5 cellular contexts compared by ENCODE assay signal in genomic region chr15:56955011-56955410, GRCh38. TPM values are rescaled to one million over a fixed set of nuclear protein-coding genes. Genes with fewer than 3 reads are reported as not detected.
A peak's percentile ranks its signal among the peaks of the same experiment; 100 is the strongest.
DNase-seq lines count a peak whose midpoint lies in the region; ATAC-seq, FAIRE-seq and TF ChIP-seq lines count a peak whose summit lies in the region.
"Not testable (repeated sequence)": the region's sequence is repeated elsewhere in the genome, so short reads cannot be mapped to it uniquely, and the experiment has no call there.

No MANE protein-coding gene starts in this region.

- H3K27ac ChIP-seq in HEK293 (ENCODE audit: extremely low read depth, low read depth, low read length); OCI-LY7 (ENCODE audit: low read depth, low read length, poor library complexity, severe bottlenecking); Panc1 (ENCODE audit: low read length); K562 (ENCODE audit: extremely low read depth, low read depth, low read length): not testable (repeated sequence)
- peak overlapping the region; percentile 47; the same call in 1 of the 2 replicates for H3K27ac ChIP-seq in VCaP

- WGBS in K562 (ENCODE audit: insufficient coverage, low coverage, missing lambda C conversion rate) = 94% methylated on average over 5 of the region's 5 CpGs

- TF ChIP-seq RAD21 in K562 (CRISPR knock-in tag; conservative IDR thresholded peaks at IDR 0.05 in 1 of 2, IDR thresholded peaks at IDR 0.05 in 1 of 2) = not testable (repeated sequence)

- H3K4me1 ChIP-seq in HEK293 (ENCODE audit: control insufficient read depth, insufficient read depth, low read length); K562 (replicated peaks in 1 of 2; ENCODE audit: control insufficient read depth in 2 of 2, insufficient read depth in 2 of 2, low read length in 2 of 2): not testable (repeated sequence)
- H3K4me1 ChIP-seq in OCI-LY7 (ENCODE audit: insufficient read depth, low read length, poor library complexity, severe bottlenecking) = peaks cover 12% of the 10 kb centered on the region
- peaks cover 15% of the 10 kb centered on the region; the same call in 1 of the 2 replicates for H3K4me1 ChIP-seq in Panc1 (ENCODE audit: control insufficient read depth, insufficient read depth, low read length)

- not testable (repeated sequence) for TF ChIP-seq POLR2A in K562 (conservative IDR thresholded peaks at IDR 0.05)

- in situ Hi-C loops in Panc1 (cut with HindIII; ENCODE audit: low pct_unique_long_range_greater_than_20kb, low sequenced_read_pairs); K562 (cut with MboI): not testable (repeated sequence)

- H2AFZ ChIP-seq in OCI-LY7 (ENCODE audit: low read length); K562 (ENCODE audit: low read depth, low read length): not testable (repeated sequence)

- H3K4me3 ChIP-seq in HEK293 (ENCODE audit: low read depth, low read length); OCI-LY7 (ENCODE audit: low read depth, low read length, poor library complexity, severe bottlenecking); Panc1 (ENCODE audit: low read depth in 2 of 2, low read length in 2 of 2); K562: not testable (repeated sequence)

- POLR2A ChIA-PET in HEK293 (lab: Yijun Ruan, JAX); OCI-LY7 (lab: Charles Lee); Panc1 (lab: Charles Lee): not testable (repeated sequence)
- POLR2A ChIA-PET in K562 (lab: Yijun Ruan, JAX) = interaction anchor here (1.0 kb wide), 1 partner anchor 28 kb away, joined by 3 read pairs; no protein-coding TSS in a partner anchor

- not testable (repeated sequence) for TF ChIP-seq CTCF in HEK293 (tag by site-specific recombination; IDR thresholded peaks at IDR 0.05); OCI-LY7 (conservative IDR thresholded peaks at IDR 0.05; ENCODE audit: low read length); Panc1 (IDR thresholded peaks at IDR 0.05); VCaP (conservative IDR thresholded peaks at IDR 0.05); K562 (IDR thresholded peaks at IDR 0.05 in 2 of 3, conservative IDR thresholded peaks at IDR 0.05 in 1 of 3; ENCODE audit: insufficient read depth in 2 of 3, low read depth in 1 of 3, low read length in 3 of 3)

- FAIRE-seq in K562 (lab: Jason Lieb, UNC) = not testable (repeated sequence)

- H3K9me1 ChIP-seq in K562 (ENCODE audit: control insufficient read depth, insufficient read depth, low read length) = not testable (repeated sequence)

- H3K27me3 ChIP-seq in Panc1 (ENCODE audit: control insufficient read depth, insufficient read depth, low read length); K562 (ENCODE audit: control insufficient read depth in 2 of 2, insufficient read depth in 2 of 2, low read length in 2 of 2): not testable (repeated sequence)

- CTCF ChIA-PET in HEK293 (lab: Yijun Ruan, JAX); OCI-LY7 (lab: Charles Lee; ENCODE audit: unreplicated experiment); Panc1 (lab: Charles Lee); K562 (lab: Yijun Ruan, JAX; ENCODE audit: low intra/inter-chr PET ratio): not testable (repeated sequence)

- TF ChIP-seq EP300 in K562 (IDR thresholded peaks at IDR 0.05; ENCODE audit: low read length) = not testable (repeated sequence)

- not testable (repeated sequence) for H3K36me3 ChIP-seq in HEK293 (ENCODE audit: control insufficient read depth in 2 of 2, insufficient read depth in 1 of 2, low read length in 2 of 2); OCI-LY7 (ENCODE audit: insufficient read depth, low read length); Panc1 (ENCODE audit: control insufficient read depth, insufficient read depth, low read length); K562 (ENCODE audit: control insufficient read depth, insufficient read depth, low read length)

- H3K79me2 ChIP-seq in OCI-LY7 (ENCODE audit: insufficient read depth, low read depth, low read length) (peaks cover 64% of the 10 kb centered on the region), K562 (ENCODE audit: control insufficient read depth, insufficient read depth, low read length) (peaks cover 86% of the 10 kb centered on the region)

- intact Hi-C loops in OCI-LY7 (cut with micrococcal nuclease; ENCODE audit: unreplicated experiment); Panc1 (cut with micrococcal nuclease; ENCODE audit: unreplicated experiment); K562 (cut with micrococcal nuclease): not testable (repeated sequence)

- not testable (repeated sequence) for H4K20me1 ChIP-seq in OCI-LY7 (ENCODE audit: insufficient read depth, low read length); K562 (replicated peaks; ENCODE audit: control insufficient read depth, insufficient read depth, low read length)

- BruUV-seq in OCI-LY7 (replicated peaks; lab: Mats Ljungman, UMichigan) = TSS peak; percentile 27
- TSS peak; percentile 31 for BruUV-seq in Panc1 (replicated peaks; lab: Mats Ljungman, UMichigan)
- BruUV-seq in K562 (replicated peaks; lab: Mats Ljungman, UMichigan) = not testable (repeated sequence)

- not testable (repeated sequence) for H3K4me2 ChIP-seq in OCI-LY7 (ENCODE audit: low read length); K562 (ENCODE audit: insufficient read depth, low read length)

- H3K9me3 ChIP-seq in HEK293 (ENCODE audit: control insufficient read depth, insufficient read depth, low read depth, low read length); Panc1 (ENCODE audit: control insufficient read depth, insufficient read depth, low read depth, low read length); K562 (replicated peaks; ENCODE audit: control insufficient read depth, insufficient read depth, low read depth, low read length): not testable (repeated sequence)
- H3K9me3 ChIP-seq in OCI-LY7 (ENCODE audit: low read length) = peaks cover 19% of the 10 kb centered on the region; the same call in 1 of the 2 replicates

- not testable (repeated sequence) for ATAC-seq in Panc1, K562

- DNase-seq in OCI-LY7 (ENCODE audit: low spot score); Panc1 (ENCODE audit: low read depth, low spot score); K562 (ENCODE audit: extremely low read depth in 1 of 4, low spot score in 3 of 4): not testable (repeated sequence)

- not testable (repeated sequence) for H3K9ac ChIP-seq in K562 (ENCODE audit: insufficient read depth in 1 of 2, low read depth in 2 of 2, low read length in 2 of 2)

- not testable (repeated sequence) for H3K9me2 ChIP-seq in OCI-LY7 (ENCODE audit: insufficient read depth, low read length)

TF ChIP-seq in HEK293, 187 proteins besides CTCF, POLR2A, EP300 and RAD21:
- TF ChIP-seq ZNF146 (tag by site-specific recombination; IDR thresholded peaks at IDR 0.05) = peak; percentile 69

TF ChIP-seq in K562, 482 proteins besides CTCF, POLR2A, EP300 and RAD21:
- TF ChIP-seq BCOR (IDR thresholded peaks at IDR 0.05) = peak; percentile 61; the same call in 1 of the 2 replicates
- peak in 1 of 2 experiments; percentile 33; a peak in 1 of 4 replicates for TF ChIP-seq KDM1A (IDR thresholded peaks at IDR 0.05)
- TF ChIP-seq ZNF146 (CRISPR knock-in tag; IDR thresholded peaks at IDR 0.05; ENCODE audit: unreplicated experiment) = peak; percentile 77

RNA-seq across cellular contexts. Expression of gene TCF12, which starts 36.6 kb away (rescaled TPM):
- total RNA-seq in OCI-LY7 (2014; rRNA removed; shearing (Covaris generic)) = 139 and 214 TPM in 2 replicates
- 51.6 and 55.9 TPM in 2 replicates for total RNA-seq in OCI-LY7 (2022)
- 102 TPM for total RNA-seq in Panc1 (2021; ENCODE audit: unreplicated experiment)
- 52.1 TPM for polyA plus RNA-seq in Panc1 (2012; ENCODE audit: insufficient read length)
- 177 and 194 TPM in 2 replicates for total RNA-seq in K562 (2011; cell fraction: chromatin; rRNA removed; ENCODE audit: low replicate concordance)
- 37.9 and 49.0 TPM in 2 replicates for total RNA-seq in K562 (2011; cell fraction: nucleolus; rRNA removed)
- total RNA-seq in K562 (2011; cell fraction: nucleoplasm; rRNA removed) = 77.7 and 107 TPM in 2 replicates
- 132 and 141 TPM in 2 replicates for total RNA-seq in K562 (2014; rRNA removed)
- 49.6 and 59.4 TPM in 2 replicates for total RNA-seq in K562 (2014; rRNA removed; fragmentation: Illumina TruSeq; extraction: Trizol)
- 50.3 and 52.9 TPM in 2 replicates for total RNA-seq in K562 (2015; rRNA removed; fragmentation: Illumina TruSeq; extraction: Trizol)
- 76.5 and 78.4 TPM in 2 replicates for total RNA-seq in K562 (2021)
- 66.8 and 75.1 TPM in 2 replicates for polyA plus RNA-seq in K562 (2011; rRNA removed)
- polyA plus RNA-seq in K562 (2011; cell fraction: cytosol; rRNA removed) = 67.8 and 76.1 TPM in 2 replicates
- polyA plus RNA-seq in K562 (2011; cell fraction: nucleus; rRNA removed) = 104 and 117 TPM in 2 replicates
- polyA plus RNA-seq in K562 (2012) = 28.6 and 33.8 TPM in 2 replicates
- polyA plus RNA-seq in K562 (2014; fragmentation: Illumina TruSeq; extraction: Trizol) = 57.4 and 72.5 TPM in 2 replicates
- 10 to 100 TPM; 10.5 to 12.9 TPM for polyA plus RNA-seq in K562 (2014; fragmentation: Nextera tagmentation; extraction: Ambion mirVana)
- 22.4 and 23.5 TPM in 2 replicates for polyA plus RNA-seq in K562 (2014; rRNA removed)
- 80.0 and 109 TPM in 2 replicates for polyA minus RNA-seq in K562 (2011; rRNA and poly(A)+ RNA removed)
- polyA minus RNA-seq in K562 (2011; cell fraction: cytosol; rRNA and poly(A)+ RNA removed) = 48.3 and 64.8 TPM in 2 replicates
- polyA minus RNA-seq in K562 (2011; cell fraction: nucleus; rRNA and poly(A)+ RNA removed) = 74.5 and 100 TPM in 2 replicates
